Comparison of ENCODE assay signal across 8 cellular contexts in genomic region chr9:124776952-124777645, GRCh38. TPM values are rescaled to one million over a fixed set of nuclear protein-coding genes. Genes with fewer than 3 reads are reported as not detected.
DNase-seq lines count a peak whose midpoint lies in the region; ATAC-seq and TF ChIP-seq lines count a peak whose summit lies in the region.

Gene OLFML2A, plus strand, starts transcription at chr9:124777133. Its CDS starts 138 bp downstream, at chr9:124777271.

- ATAC-seq in HG03135 (IDR thresholded peaks at IDR 0.05; ENCODE audit: unreplicated experiment), result no peak
- ATAC-seq in HG02623 (IDR thresholded peaks at IDR 0.05; ENCODE audit: unreplicated experiment), result no peak

- peak; percentile 2 for TF ChIP-seq CTCF in AG09319 (IDR thresholded peaks at IDR 0.05; ENCODE audit: low read depth, low read length)
- TF ChIP-seq CTCF in GM20000 (IDR thresholded peaks at IDR 0.05; ENCODE audit: extremely low read depth, missing control alignments), result peak; percentile 70
- no peak for TF ChIP-seq CTCF in epithelial cell of esophagus (IDR thresholded peaks at IDR 0.05; ENCODE audit: insufficient read depth, low read depth, low read length, missing control alignments)

- WGBS in urinary bladder, result 1% methylated on average over 86 of the region's 86 CpGs

- no peaks in the 10 kb centered on the region for H3K4me1 ChIP-seq in urinary bladder (ENCODE audit: insufficient read depth)

- H3K27ac ChIP-seq in urinary bladder (ENCODE audit: low read depth), result peak within 1 kb of the TSS; percentile 26

- no peaks in the 10 kb centered on the region for H3K36me3 ChIP-seq in urinary bladder (ENCODE audit: insufficient read depth)

- DNase-seq in AG09319 (ENCODE audit: extremely low read depth, low read depth), result no peak
- DNase-seq in GM20000 (ENCODE audit: low spot score), result peak; percentile 62
- peak; percentile 33 for DNase-seq in T1000 (lab: John Stamatoyannopoulos, UW)
- peak; percentile 32 for DNase-seq in epithelial cell of esophagus (ENCODE audit: low read depth)
- DNase-seq in myocyte (ENCODE audit: low read depth), result peak; percentile 73

- H3K4me3 ChIP-seq in epithelial cell of esophagus (ENCODE audit: low read length), result peak within 1 kb of the TSS; percentile 53
- H3K4me3 ChIP-seq in urinary bladder (ENCODE audit: low read depth, low read length), result peak within 1 kb of the TSS; percentile 71

RNA-seq across cellular contexts. Expression of gene OLFML2A, which starts in this region (rescaled TPM):
- total RNA-seq in myocyte (253 and 530 TPM in 2 replicates), urinary bladder (40.2 TPM)
- polyA plus RNA-seq in myocyte (2012), result 57.0 TPM
- 36.8 TPM for polyA plus RNA-seq in urinary bladder
